ENCODE assay signal across 8 cellular contexts in the genomic region with DNA sequence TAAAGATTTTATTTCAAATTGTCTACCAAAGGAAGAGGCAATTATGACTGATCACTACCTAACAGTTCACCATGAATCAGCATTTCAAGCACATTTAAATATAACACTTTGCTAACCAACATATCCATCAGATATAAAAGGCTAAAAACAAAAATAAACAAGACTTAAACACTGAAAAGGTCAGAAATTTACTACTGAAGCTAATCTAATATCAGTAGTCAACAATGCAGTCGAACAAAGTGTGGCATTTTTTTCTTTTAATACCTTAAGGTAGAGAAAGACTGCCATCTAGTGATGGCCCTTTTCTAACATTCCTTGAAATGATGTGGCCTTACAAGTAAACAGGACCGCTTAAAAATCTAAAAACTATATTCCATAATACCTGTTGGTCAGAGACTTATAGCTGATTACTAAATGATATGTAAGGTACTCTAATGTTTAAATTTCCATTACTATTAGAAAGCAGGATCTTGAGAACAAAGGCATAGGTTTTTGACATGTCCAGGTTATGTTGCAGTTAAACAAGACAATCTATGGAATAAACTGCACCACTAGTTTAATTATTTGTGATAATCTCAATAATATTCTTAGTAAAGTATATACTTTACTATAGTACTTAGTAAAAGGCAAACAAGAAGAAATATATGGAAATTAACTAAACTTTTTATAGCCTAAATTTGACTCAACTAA.
DNase-seq lines count a peak whose midpoint lies in the region; ATAC-seq and TF ChIP-seq lines count a peak whose summit lies in the region.

No MANE protein-coding gene starts in this region.

- H3K27me3 Mint-ChIP-seq in activated naive CD8-positive, alpha-beta T cell treated with anti-CD3 and anti-CD28 coated beads for 36 hours = no peaks in the 10 kb centered on the region
- no peaks in the 10 kb centered on the region for H3K27me3 Mint-ChIP-seq in effector memory CD8-positive, alpha-beta T cell

- intact Hi-C loops in colonic mucosa (cut with DNase I) = loop anchor here (5.0 to 10.0 kb wide), 3 partner anchors 141 to 824 kb away; no protein-coding TSS in a partner anchor

- H3K27me3 ChIP-seq in colonic mucosa = no peaks in the 10 kb centered on the region

- H3K4me1 ChIP-seq in colonic mucosa = no peaks in the 10 kb centered on the region

- peaks cover 1% of the 10 kb centered on the region for H3K4me1 Mint-ChIP-seq in activated naive CD8-positive, alpha-beta T cell treated with anti-CD3 and anti-CD28 coated beads for 36 hours
- H3K4me1 Mint-ChIP-seq in effector memory CD8-positive, alpha-beta T cell (ENCODE audit: low read depth in 2 of 2) = no peaks in the 10 kb centered on the region

- peak; percentile 62 for TF ChIP-seq CTCF in colonic mucosa (IDR thresholded peaks at IDR 0.05)

- no peak overlapping the region for H3K4me3 Mint-ChIP-seq in activated naive CD8-positive, alpha-beta T cell treated with anti-CD3 and anti-CD28 coated beads for 36 hours
- no peak overlapping the region for H3K4me3 Mint-ChIP-seq in effector memory CD8-positive, alpha-beta T cell

- H3K9ac ChIP-seq in colonic mucosa (ENCODE audit: low read depth in 2 of 2, low read length in 2 of 2) = no peak overlapping the region

- no peak overlapping the region for H3K27ac Mint-ChIP-seq in activated naive CD8-positive, alpha-beta T cell treated with anti-CD3 and anti-CD28 coated beads for 36 hours
- H3K27ac Mint-ChIP-seq in effector memory CD8-positive, alpha-beta T cell = no peak overlapping the region

- in situ Hi-C loops in Caki2 (cut with HindIII; ENCODE audit: low pct_unique_long_range_greater_than_20kb, low sequenced_read_pairs) = no loop called here

- H3K4me3 ChIP-seq in colonic mucosa = no peak overlapping the region

- DNase-seq in Caki2 (ENCODE audit: low read depth) = peak; percentile 77
- DNase-seq in HT1080 (ENCODE audit: low read depth) = peak; percentile 68
- peak; percentile 40 for DNase-seq in NOMO-1 treated with DMSO at 0.1 percent for 48 hours (lab: John Stamatoyannopoulos, UW; ENCODE audit: unreplicated experiment)
- no peak for DNase-seq in colonic mucosa
- DNase-seq in lung microvascular endothelial cell (ENCODE audit: low read depth in 2 of 2) = peak; percentile 81
- no peak for DNase-seq in activated naive CD8-positive, alpha-beta T cell treated with anti-CD3 and anti-CD28 coated beads for 36 hours
- no peak for DNase-seq in effector memory CD8-positive, alpha-beta T cell

- H3K36me3 Mint-ChIP-seq in activated naive CD8-positive, alpha-beta T cell treated with anti-CD3 and anti-CD28 coated beads for 36 hours = no peaks in the 10 kb centered on the region
- H3K36me3 Mint-ChIP-seq in effector memory CD8-positive, alpha-beta T cell (ENCODE audit: insufficient read depth) = no peaks in the 10 kb centered on the region

- no peak overlapping the region for H3K27ac ChIP-seq in colonic mucosa

- no peaks in the 10 kb centered on the region for H3K9me3 Mint-ChIP-seq in activated naive CD8-positive, alpha-beta T cell treated with anti-CD3 and anti-CD28 coated beads for 36 hours
- no peaks in the 10 kb centered on the region for H3K9me3 Mint-ChIP-seq in effector memory CD8-positive, alpha-beta T cell

- no peak for ATAC-seq in HG03039 (IDR thresholded peaks at IDR 0.05; ENCODE audit: unreplicated experiment)
- no peak for ATAC-seq in effector memory CD8-positive, alpha-beta T cell (replicated peaks)

- H3K9me3 ChIP-seq in colonic mucosa = no peaks in the 10 kb centered on the region

- no peaks in the 10 kb centered on the region for H3K36me3 ChIP-seq in colonic mucosa

Comparison
In these comparisons a context has a peak if more than half of its experiments do, and no peak if none do; other contexts are left out.
1. DNase-seq: peak in Caki2 (single experiment), HT1080 (single experiment), NOMO-1 treated with DMSO at 0.1 percent for 48 hours (single experiment) and lung microvascular endothelial cell (2 of 2); none in colonic mucosa (single experiment), activated naive CD8-positive, alpha-beta T cell treated with anti-CD3 and anti-CD28 coated beads for 36 hours (single experiment) and effector memory CD8-positive, alpha-beta T cell (0 of 3).